Comparison of ENCODE assay signal across 25 cellular contexts in the genomic region with DNA sequence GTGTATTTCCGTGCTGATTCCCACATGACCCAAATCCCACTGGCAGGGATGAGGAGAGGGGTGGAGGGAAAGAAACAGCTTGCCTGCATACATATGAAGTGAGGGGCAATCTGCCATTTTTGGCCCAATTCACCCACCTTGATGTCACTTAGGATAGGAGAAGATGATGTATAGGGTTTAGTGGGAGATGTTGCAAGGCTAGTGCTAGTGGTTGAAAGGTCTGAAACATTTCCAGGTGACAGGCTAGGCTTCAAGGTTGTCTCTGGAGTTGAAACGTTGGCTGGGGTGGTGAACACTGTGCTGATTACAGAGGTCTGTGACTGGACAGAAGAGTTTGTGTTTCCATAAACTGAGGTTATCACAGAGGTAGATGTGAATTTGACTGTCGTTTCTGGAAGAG. TPM values are rescaled to one million over a fixed set of nuclear protein-coding genes. Genes with fewer than 3 reads are reported as not detected.
"Had no signal": no experiment of that assay in that cellular context is flagged by ENCODE, and none has a peak within 500 bp of the region (broad histone marks: within the 10 kb centered on the region; RNA-seq: fewer than 3 reads in every experiment).

No MANE protein-coding gene starts in this region.

- H3K27ac ChIP-seq: cardiac muscle cell, foreskin keratinocyte, VCaP had no signal

- H3K36me3 ChIP-seq: adrenal gland, cardiac muscle cell had no signal

- DNase-seq: activated CD4-positive, alpha-beta T cell treated with anti-CD3 and anti-CD28 coated beads for 48 hours; activated CD4-positive, alpha-beta T cell treated with anti-CD3 and anti-CD28 coated beads, Interleukin-2, amount 50 U/mL, for 48 hours; activated CD8-positive, alpha-beta memory T cell treated with anti-CD3 and anti-CD28 coated beads for 24 hours; activated effector memory CD4-positive, alpha-beta T cell treated with Interleukin-2 at 50 U/mL for 16 hours; activated naive CD4-positive, alpha-beta T cell treated with Interleukin-2 at 50 U/mL for 16 hours; activated naive CD8-positive, alpha-beta T cell treated with anti-CD3 and anti-CD28 coated beads for 36 hours; aorta; dorsolateral prefrontal cortex; effector memory CD8-positive, alpha-beta T cell; foreskin keratinocyte; glutamatergic neuron; hypothalamus; immature natural killer cell; mucosa of descending colon; stimulated activated CD4-positive, alpha-beta T cell treated with anti-CD3 and anti-CD28 coated beads, Interleukin-12 subunit alpha, Interleukin-12 subunit beta, amount 100 ng/mL, for 4 hours; stimulated activated CD4-positive, alpha-beta T cell treated with anti-CD3 and anti-CD28 coated beads, Interleukin-4, amount 100 ng/mL, for 1 hour; stimulated activated naive CD8-positive, alpha-beta T cell treated with anti-CD3 and anti-CD28 coated beads, Interleukin-15, Interleukin-2, amounts not matched to agents 100 U/mL and 50 U/mL, for 24 hours had no signal

- H3K9me3 ChIP-seq: adrenal gland, mucosa of descending colon had no signal

- H3K4me3 ChIP-seq: adrenal gland, cardiac muscle cell, coronary artery, dorsolateral prefrontal cortex, mucosa of descending colon, skin epidermis had no signal

- H3K4me1 ChIP-seq: foreskin keratinocyte had no signal

- ATAC-seq: effector memory CD8-positive, alpha-beta T cell; esophagus mucosa; foreskin keratinocyte; left lobe of liver; mucosa of descending colon; stimulated activated naive CD8-positive, alpha-beta T cell treated with anti-CD3 and anti-CD28 coated beads, Interleukin-15, Interleukin-2, amounts not matched to agents 100 U/mL and 50 U/mL, for 24 hours had no signal

- H3K27me3 ChIP-seq: adrenal gland, dorsolateral prefrontal cortex, foreskin keratinocyte had no signal

RNA-seq across cellular contexts. Expression of gene CD34, which starts 12.1 kb away (rescaled TPM):
- total RNA-seq: T-helper 1 cell treated with Interleukin-12 subunit alpha and Interleukin-12 subunit beta and Interleukin-4 antibody, amounts not matched to agents 30 ng/mL and 1 ng/mL, for 36 hours had no signal
- polyA plus RNA-seq: immature natural killer cell had no signal
